Comparison of ENCODE assay signal across 29 cellular contexts in the genomic region with DNA sequence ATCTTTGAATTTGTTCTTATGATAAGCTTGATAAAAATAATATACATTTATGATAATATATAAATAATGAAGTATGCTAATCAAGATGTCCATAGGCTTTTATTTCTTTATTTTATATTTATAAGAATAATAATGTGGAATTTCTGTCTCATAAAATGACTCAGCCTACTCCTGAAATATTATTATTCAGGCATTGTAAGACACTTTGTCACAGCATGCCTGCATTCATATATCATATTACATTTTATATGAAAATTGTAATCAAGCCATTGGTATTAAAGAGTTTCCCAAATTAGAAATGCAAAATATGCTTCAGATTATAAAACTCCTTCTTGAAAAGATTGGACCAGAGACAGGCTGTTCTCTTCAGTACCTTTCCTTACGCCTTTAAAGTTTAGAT.
"Had no signal": no experiment of that assay in that cellular context is flagged by ENCODE, and none has a peak within 500 bp of the region (broad histone marks: within the 10 kb centered on the region; RNA-seq: fewer than 3 reads in every experiment).

No MANE protein-coding gene starts in this region.

- H3K27ac Mint-ChIP-seq: naive thymus-derived CD4-positive, alpha-beta T cell; natural killer cell; nephron; neural progenitor cell; progenitor cell of endocrine pancreas; stimulated activated memory B cell treated with anti-CD40 and anti-IgM and Interleukin-4, amounts not matched to agents 10 μg/mL and 1 μg/mL and 100 μg/mL, for 72 hours; stimulated activated naive CD8-positive, alpha-beta T cell treated with anti-CD3 and anti-CD28 coated beads, Interleukin-15, amount 100 ng/mL, for 72 hours; type B pancreatic cell had no signal

- H3K27me3 Mint-ChIP-seq: naive thymus-derived CD4-positive, alpha-beta T cell; progenitor cell of endocrine pancreas; stimulated activated memory B cell treated with anti-CD40 and anti-IgM and Interleukin-4, amounts not matched to agents 10 μg/mL and 1 μg/mL and 100 μg/mL, for 72 hours; stimulated activated naive CD8-positive, alpha-beta T cell treated with anti-CD3 and anti-CD28 coated beads, Interleukin-15, amount 100 ng/mL, for 72 hours; type B pancreatic cell had no signal

- DNase-seq: naive thymus-derived CD4-positive, alpha-beta T cell; natural killer cell; occipital lobe; ovary; posterior cingulate gyrus; psoas muscle; right cardiac atrium; right lobe of liver; sigmoid colon; spleen; stimulated activated CD4-positive, alpha-beta T cell treated with anti-CD3 and anti-CD28 coated beads, Interleukin-12 subunit alpha, Interleukin-12 subunit beta, amount 100 ng/mL, for 4 hours; stimulated activated CD4-positive, alpha-beta T cell treated with anti-CD3 and anti-CD28 coated beads, Interleukin-1b, Interleukin-23, amount 100 ng/mL, for 48 hours; stimulated activated CD4-positive, alpha-beta T cell treated with anti-CD3 and anti-CD28 coated beads, Interleukin-4, amount 100 ng/mL, for 1 hour; stimulated activated CD4-positive, alpha-beta T cell treated with anti-CD3 and anti-CD28 coated beads, Interleukin-4, amount 100 ng/mL, for 4 hours; stimulated activated CD8-positive, alpha-beta memory T cell treated with anti-CD3 and anti-CD28 coated beads, Interleukin-4, amount 100 ng/mL, for 48 hours; stimulated activated naive CD4-positive, alpha-beta T cell; stimulated activated naive CD8-positive, alpha-beta T cell treated with anti-CD3 and anti-CD28 coated beads, Interleukin-15, amount 100 ng/mL, for 72 hours; stimulated activated naive CD8-positive, alpha-beta T cell treated with anti-CD3 and anti-CD28 coated beads, Interleukin-15, Interleukin-2, amounts not matched to agents 100 U/mL and 50 U/mL, for 24 hours; substantia nigra; testis; tibial artery; transverse colon; upper lobe of right lung; uterus had no signal

- H3K9me3 Mint-ChIP-seq: nephron, neural progenitor cell, type B pancreatic cell had no signal

- H3K4me3 Mint-ChIP-seq: naive thymus-derived CD4-positive, alpha-beta T cell; natural killer cell; nephron; neural progenitor cell; stimulated activated memory B cell treated with anti-CD40 and anti-IgM and Interleukin-4, amounts not matched to agents 10 μg/mL and 1 μg/mL and 100 μg/mL, for 72 hours; stimulated activated naive CD8-positive, alpha-beta T cell treated with anti-CD3 and anti-CD28 coated beads, Interleukin-15, amount 100 ng/mL, for 72 hours; type B pancreatic cell had no signal

- H3K4me1 Mint-ChIP-seq: naive thymus-derived CD4-positive, alpha-beta T cell; natural killer cell; nephron; neural progenitor cell; stimulated activated memory B cell treated with anti-CD40 and anti-IgM and Interleukin-4, amounts not matched to agents 10 μg/mL and 1 μg/mL and 100 μg/mL, for 72 hours; stimulated activated naive CD8-positive, alpha-beta T cell treated with anti-CD3 and anti-CD28 coated beads, Interleukin-15, amount 100 ng/mL, for 72 hours had no signal

- H3K36me3 Mint-ChIP-seq: naive thymus-derived CD4-positive, alpha-beta T cell; neural progenitor cell; stimulated activated memory B cell treated with anti-CD40 and anti-IgM and Interleukin-4, amounts not matched to agents 10 μg/mL and 1 μg/mL and 100 μg/mL, for 72 hours; type B pancreatic cell had no signal
